8 cellular contexts compared by ENCODE assay signal in genomic region chr6:156828280-156828703, GRCh38. TPM values are rescaled to one million over a fixed set of nuclear protein-coding genes. Genes with fewer than 3 reads are reported as not detected.
DNase-seq lines count a peak whose midpoint lies in the region; ATAC-seq and TF ChIP-seq lines count a peak whose summit lies in the region.

No MANE protein-coding gene starts in this region.

- CTCF ChIA-PET in activated CD4-positive, alpha-beta memory T cell treated with anti-CD3 and anti-CD28 coated beads for 36 hours (lab: Charles Lee), result no interaction called here
- CTCF ChIA-PET in activated CD4-positive, alpha-beta memory T cell treated with anti-CD3 and anti-CD28 coated beads, Interleukin-2, amount 10 ng/mL, durations not matched to agents 7 days and 5 days (lab: Charles Lee), result no interaction called here
- CTCF ChIA-PET in PC-9 (lab: Charles Lee), result no interaction called here

- peaks cover 32% of the 10 kb centered on the region for H4K20me1 ChIP-seq in PC-9 (ENCODE audit: insufficient read depth)

- no TSS peak for BruUV-seq in PC-9 (replicated peaks; lab: Mats Ljungman, UMichigan)

- no peaks in the 10 kb centered on the region for H3K9me3 ChIP-seq in PC-9 (ENCODE audit: insufficient read depth, low read depth)

- no peaks in the 10 kb centered on the region for H3K36me3 ChIP-seq in PC-9 (ENCODE audit: low read depth)

- peaks cover 25% of the 10 kb centered on the region for H3K4me1 ChIP-seq in PC-9 (replicated peaks; ENCODE audit: insufficient read depth)

- H2AFZ ChIP-seq in PC-9, result no peak overlapping the region

- H3K9me3 Mint-ChIP-seq in activated CD4-positive, alpha-beta memory T cell treated with anti-CD3 and anti-CD28 coated beads for 36 hours, result no peaks in the 10 kb centered on the region
- H3K9me3 Mint-ChIP-seq in activated CD4-positive, alpha-beta memory T cell treated with anti-CD3 and anti-CD28 coated beads, Interleukin-2, amount 10 ng/mL, durations not matched to agents 7 days and 5 days, result no peaks in the 10 kb centered on the region
- H3K9me3 Mint-ChIP-seq in stimulated activated memory B cell treated with anti-CD40 and anti-IgM and Interleukin-4, amounts not matched to agents 10 μg/mL and 1 μg/mL and 100 μg/mL, for 72 hours, result no peaks in the 10 kb centered on the region

- peaks cover 12% of the 10 kb centered on the region; the same call in 1 of the 2 replicates for H3F3A ChIP-seq in PC-9 (ENCODE audit: insufficient read depth, low read depth)

- H3K79me2 ChIP-seq in PC-9 (ENCODE audit: low read depth), result peaks cover 58% of the 10 kb centered on the region

- H3K4me2 ChIP-seq in PC-9, result peak overlapping the region; percentile 52

- peaks cover 14% of the 10 kb centered on the region for H3K36me3 Mint-ChIP-seq in activated CD4-positive, alpha-beta memory T cell treated with anti-CD3 and anti-CD28 coated beads for 36 hours
- H3K36me3 Mint-ChIP-seq in activated CD4-positive, alpha-beta memory T cell treated with anti-CD3 and anti-CD28 coated beads, Interleukin-2, amount 10 ng/mL, durations not matched to agents 7 days and 5 days (ENCODE audit: low read depth), result peaks cover 19% of the 10 kb centered on the region
- H3K36me3 Mint-ChIP-seq in stimulated activated memory B cell treated with anti-CD40 and anti-IgM and Interleukin-4, amounts not matched to agents 10 μg/mL and 1 μg/mL and 100 μg/mL, for 72 hours, result peaks cover 33% of the 10 kb centered on the region

- intact Hi-C loops in activated CD4-positive, alpha-beta memory T cell treated with anti-CD3 and anti-CD28 coated beads for 36 hours (cut with micrococcal nuclease), result loop anchor here (1.0 to 5.0 kb wide), 2 partner anchors 29 to 266 kb away; no protein-coding TSS in a partner anchor
- intact Hi-C loops in PC-9 (cut with micrococcal nuclease; ENCODE audit: unreplicated experiment), result no loop called here

- H3K27ac Mint-ChIP-seq in activated CD4-positive, alpha-beta memory T cell treated with anti-CD3 and anti-CD28 coated beads for 36 hours, result peak overlapping the region; percentile 65
- no peak overlapping the region for H3K27ac Mint-ChIP-seq in activated CD4-positive, alpha-beta memory T cell treated with anti-CD3 and anti-CD28 coated beads, Interleukin-2, amount 10 ng/mL, durations not matched to agents 7 days and 5 days
- peak overlapping the region; percentile 68 for H3K27ac Mint-ChIP-seq in stimulated activated memory B cell treated with anti-CD40 and anti-IgM and Interleukin-4, amounts not matched to agents 10 μg/mL and 1 μg/mL and 100 μg/mL, for 72 hours

- peak; percentile 52 for ATAC-seq in stimulated activated memory B cell treated with anti-CD40 and anti-IgM and Interleukin-4, amounts not matched to agents 10 μg/mL and 1 μg/mL and 100 μg/mL, for 72 hours

- POLR2A ChIA-PET in activated CD4-positive, alpha-beta memory T cell treated with anti-CD3 and anti-CD28 coated beads for 36 hours (lab: Charles Lee), result interaction anchor here (1.1 kb wide), 1 partner anchor 9 kb away, joined by 3 read pairs; no protein-coding TSS in a partner anchor
- POLR2A ChIA-PET in activated CD4-positive, alpha-beta memory T cell treated with anti-CD3 and anti-CD28 coated beads, Interleukin-2, amount 10 ng/mL, durations not matched to agents 7 days and 5 days (lab: Charles Lee), result no interaction called here
- POLR2A ChIA-PET in PC-9 (lab: Charles Lee; ENCODE audit: unreplicated experiment), result no interaction called here

- no peak overlapping the region for H3K4me3 ChIP-seq in PC-9

- no peaks in the 10 kb centered on the region for H3K9me2 ChIP-seq in PC-9 (ENCODE audit: insufficient read depth)

- no peak for TF ChIP-seq CTCF in PC-9 (conservative IDR thresholded peaks at IDR 0.05)

- H3K4me1 Mint-ChIP-seq in activated CD4-positive, alpha-beta memory T cell treated with anti-CD3 and anti-CD28 coated beads for 36 hours (ENCODE audit: low read depth), result peaks cover 80% of the 10 kb centered on the region
- peaks cover 30% of the 10 kb centered on the region for H3K4me1 Mint-ChIP-seq in activated CD4-positive, alpha-beta memory T cell treated with anti-CD3 and anti-CD28 coated beads, Interleukin-2, amount 10 ng/mL, durations not matched to agents 7 days and 5 days
- peaks cover 75% of the 10 kb centered on the region for H3K4me1 Mint-ChIP-seq in stimulated activated memory B cell treated with anti-CD40 and anti-IgM and Interleukin-4, amounts not matched to agents 10 μg/mL and 1 μg/mL and 100 μg/mL, for 72 hours

- H3K27me3 Mint-ChIP-seq in activated CD4-positive, alpha-beta memory T cell treated with anti-CD3 and anti-CD28 coated beads for 36 hours, result no peaks in the 10 kb centered on the region
- H3K27me3 Mint-ChIP-seq in activated CD4-positive, alpha-beta memory T cell treated with anti-CD3 and anti-CD28 coated beads, Interleukin-2, amount 10 ng/mL, durations not matched to agents 7 days and 5 days, result no peaks in the 10 kb centered on the region
- no peaks in the 10 kb centered on the region for H3K27me3 Mint-ChIP-seq in stimulated activated memory B cell treated with anti-CD40 and anti-IgM and Interleukin-4, amounts not matched to agents 10 μg/mL and 1 μg/mL and 100 μg/mL, for 72 hours

- no peaks in the 10 kb centered on the region for H3K27me3 ChIP-seq in PC-9 (ENCODE audit: insufficient read depth, low read depth)

- no peak overlapping the region for H3K4me3 Mint-ChIP-seq in activated CD4-positive, alpha-beta memory T cell treated with anti-CD3 and anti-CD28 coated beads for 36 hours
- no peak overlapping the region for H3K4me3 Mint-ChIP-seq in activated CD4-positive, alpha-beta memory T cell treated with anti-CD3 and anti-CD28 coated beads, Interleukin-2, amount 10 ng/mL, durations not matched to agents 7 days and 5 days
- no peak overlapping the region for H3K4me3 Mint-ChIP-seq in stimulated activated memory B cell treated with anti-CD40 and anti-IgM and Interleukin-4, amounts not matched to agents 10 μg/mL and 1 μg/mL and 100 μg/mL, for 72 hours

- H3K27ac ChIP-seq in PC-9, result peak overlapping the region; percentile 73

- peak; percentile 47 for DNase-seq in activated CD4-positive, alpha-beta memory T cell treated with anti-CD3 and anti-CD28 coated beads for 36 hours
- DNase-seq in activated CD4-positive, alpha-beta memory T cell treated with anti-CD3 and anti-CD28 coated beads, Interleukin-2, amount 10 ng/mL, durations not matched to agents 7 days and 5 days, result no peak
- DNase-seq in PC-9, result peak; percentile 16 to 73
- DNase-seq in fibroblast of gingiva (ENCODE audit: low read depth), result peak; percentile 71
- DNase-seq in GF-D8 (lab: John Stamatoyannopoulos, UW), result no peak
- DNase-seq in NCI-H1048 (lab: John Stamatoyannopoulos, UW), result no peak
- DNase-seq in cortex of kidney (lab: John Stamatoyannopoulos, UW), result no peak

RNA-seq across cellular contexts. Expression of gene ARID1B, which starts 51.1 kb away (rescaled TPM):
- total RNA-seq in activated CD4-positive, alpha-beta memory T cell treated with anti-CD3 and anti-CD28 coated beads for 36 hours, result 10 to 100 TPM; 39.0 to 41.5 TPM
- total RNA-seq in activated CD4-positive, alpha-beta memory T cell treated with anti-CD3 and anti-CD28 coated beads, Interleukin-2, amount 10 ng/mL, durations not matched to agents 7 days and 5 days, result 10 to 100 TPM; 63.4 to 65.5 TPM
- total RNA-seq in PC-9 (2021), result 38.8 and 42.8 TPM in 2 replicates

Comparison
In these comparisons a context has a peak if more than half of its experiments do, and no peak if none do; other contexts are left out.
1. DNase-seq: peak in activated CD4-positive, alpha-beta memory T cell treated with anti-CD3 and anti-CD28 coated beads for 36 hours (single experiment), PC-9 (2 of 2) and fibroblast of gingiva (single experiment); none in activated CD4-positive, alpha-beta memory T cell treated with anti-CD3 and anti-CD28 coated beads, Interleukin-2, amount 10 ng/mL, durations not matched to agents 7 days and 5 days (single experiment), GF-D8 (single experiment), NCI-H1048 (single experiment) and cortex of kidney (single experiment).